ENCODE assay signal across 12 cellular contexts in genomic region chr3:107068980-107069379, GRCh38.
DNase-seq lines count a peak whose midpoint lies in the region; TF ChIP-seq lines count a peak whose summit lies in the region.
"Had no signal": no experiment of that assay in that cellular context is flagged by ENCODE, and none has a peak within 500 bp of the region (broad histone marks: within the 10 kb centered on the region; RNA-seq: fewer than 3 reads in every experiment).

No MANE protein-coding gene starts in this region.

- no peaks in the 10 kb centered on the region for H3K27me3 Mint-ChIP-seq in mesothelial cell of epicardium (ENCODE audit: low read depth)

- no peaks in the 10 kb centered on the region for H3K9me3 ChIP-seq in skeletal muscle satellite cell (replicated peaks; ENCODE audit: low read length)
- H3K9me3 ChIP-seq: tibial artery had no signal

- H3K36me3 Mint-ChIP-seq in mesothelial cell of epicardium, result peaks cover 3% of the 10 kb centered on the region

- DNase-seq in H4 (ENCODE audit: low spot score) (peak; percentile 36), SK-MEL-5 (ENCODE audit: low read depth, low spot score) (peak; percentile 75), fibroblast of the conjunctiva (ENCODE audit: low read depth) (peak; percentile 73), HPDE6-E6E7 (ENCODE audit: extremely low spot score) (no peak), NCI-H1694 (lab: John Stamatoyannopoulos, UW) (no peak), mesothelial cell of epicardium (ENCODE audit: low spot score in 2 of 2, unreplicated experiment in 2 of 2) (no peak)
- DNase-seq: activated T-cell treated with anti-CD3 and anti-CD28 coated beads, Interleukin-2, amount 50 U/mL, for 48 hours; NCI-H510A; stimulated activated CD4-positive, alpha-beta T cell treated with anti-CD3 and anti-CD28 coated beads, Interleukin-2, amount 100 ng/mL, for 24 hours; T-helper 2 cell; tibial artery had no signal

- no peaks in the 10 kb centered on the region for H3K27me3 ChIP-seq in skeletal muscle satellite cell (ENCODE audit: control insufficient read depth, insufficient read depth, low read length)
- H3K27me3 ChIP-seq: tibial artery had no signal

- peaks cover 37% of the 10 kb centered on the region for H3K4me1 ChIP-seq in skeletal muscle satellite cell (ENCODE audit: control insufficient read depth, insufficient read depth, low read length)

- TF ChIP-seq CTCF in mesothelial cell of epicardium (IDR thresholded peaks at IDR 0.05; ENCODE audit: unreplicated experiment), result no peak

- H3K4me3 Mint-ChIP-seq in mesothelial cell of epicardium, result no peak overlapping the region

- H3K4me1 Mint-ChIP-seq in mesothelial cell of epicardium, result peaks cover 21% of the 10 kb centered on the region

- in situ Hi-C loops in SK-MEL-5 (cut with HindIII; ENCODE audit: low pct_unique_long_range_greater_than_20kb, low sequenced_read_pairs), result no loop called here

- H3K9me3 Mint-ChIP-seq in mesothelial cell of epicardium, result peaks cover 5% of the 10 kb centered on the region

- H3K36me3 ChIP-seq in skeletal muscle satellite cell (ENCODE audit: insufficient read depth, low read length), result no peaks in the 10 kb centered on the region
- H3K36me3 ChIP-seq: tibial artery had no signal

- peak overlapping the region; percentile 26 for H3K4me3 ChIP-seq in skeletal muscle satellite cell (ENCODE audit: low read length)
- H3K4me3 ChIP-seq: tibial artery had no signal

- H3K9ac ChIP-seq in skeletal muscle satellite cell (ENCODE audit: low read depth, low read length), result peak overlapping the region; percentile 35

- peak overlapping the region; percentile 31 for H3K4me2 ChIP-seq in skeletal muscle satellite cell (ENCODE audit: low read length)

- H3K27ac Mint-ChIP-seq in mesothelial cell of epicardium, result no peak overlapping the region

Comparison
In these comparisons a context has a peak if more than half of its experiments do, and no peak if none do; other contexts are left out.
1. DNase-seq: peak in H4 (single experiment), SK-MEL-5 (single experiment) and fibroblast of the conjunctiva (single experiment); none in HPDE6-E6E7 (single experiment), NCI-H1694 (single experiment) and mesothelial cell of epicardium (0 of 2).